In the genomic region with DNA sequence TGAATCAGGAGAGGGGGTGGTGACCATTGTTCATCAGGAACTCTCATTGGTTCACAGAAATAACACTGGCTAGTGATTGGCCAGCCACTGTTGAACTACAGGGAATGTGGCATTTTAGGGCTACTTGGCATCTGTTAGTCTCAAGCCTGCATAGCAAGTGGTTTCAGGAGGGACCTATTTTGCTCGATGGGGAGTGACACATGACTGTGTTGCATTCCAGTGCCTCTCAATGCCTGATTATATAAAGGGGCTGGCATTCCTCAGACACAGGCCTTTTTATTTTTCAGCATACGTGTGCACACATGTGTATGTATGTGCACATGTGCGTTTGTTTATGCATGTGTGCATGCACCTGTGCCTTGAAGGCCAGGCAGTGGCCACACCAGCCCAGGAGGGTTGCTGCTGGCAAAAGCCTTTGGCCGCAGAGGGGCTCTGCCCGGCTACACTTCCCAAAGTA, we compare ENCODE assay signal across 9 cellular contexts. TPM values are rescaled to one million over a fixed set of nuclear protein-coding genes. Genes with fewer than 3 reads are reported as not detected.
DNase-seq lines count a peak whose midpoint lies in the region; ATAC-seq, FAIRE-seq and TF ChIP-seq lines count a peak whose summit lies in the region.
"Had no signal": no experiment of that assay in that cellular context is flagged by ENCODE, and none has a peak within 500 bp of the region (broad histone marks: within the 10 kb centered on the region; RNA-seq: fewer than 3 reads in every experiment).

No MANE protein-coding gene starts in this region.

- peaks cover 26 to 75% of the 10 kb centered on the region in 2 experiments; a peak in 4 of 5 replicates for H3K27me3 ChIP-seq in K562 (ENCODE audit: control insufficient read depth in 2 of 2, insufficient read depth in 2 of 2, low read length in 2 of 2)

- FAIRE-seq in K562 (lab: Jason Lieb, UNC) = no peak

- H3K9me2 ChIP-seq in OCI-LY7 (ENCODE audit: insufficient read depth, low read length) = no peaks in the 10 kb centered on the region

- TF ChIP-seq EP300 in Ishikawa (IDR thresholded peaks at IDR 0.05; ENCODE audit: borderline replicate concordance) (no peak), K562 (IDR thresholded peaks at IDR 0.05; ENCODE audit: low read length) (no peak)

- no peak overlapping the region for H2AFZ ChIP-seq in K562 (ENCODE audit: low read depth, low read length)
- H2AFZ ChIP-seq in OCI-LY7 (ENCODE audit: low read length) = no peak overlapping the region

- POLR2A ChIA-PET in K562 (lab: Yijun Ruan, JAX) (no interaction called here), OCI-LY7 (lab: Charles Lee) (interaction anchor here (0.6 kb wide), 2 partner anchors 14 to 19 kb away, joined by 3 to 5 read pairs; no protein-coding TSS in a partner anchor)

- H3K4me2 ChIP-seq in K562 (ENCODE audit: insufficient read depth, low read length) = no peak overlapping the region
- H3K4me2 ChIP-seq in OCI-LY7 (ENCODE audit: low read length) = no peak overlapping the region

- H4K20me1 ChIP-seq in K562 (replicated peaks; ENCODE audit: control insufficient read depth, insufficient read depth, low read length) = no peaks in the 10 kb centered on the region
- 0 out of 2 replicates have a peak, but pooled peaks cover 5% of the 10 kb centered on the region for H4K20me1 ChIP-seq in OCI-LY7 (ENCODE audit: insufficient read depth, low read length)

- TF ChIP-seq RAD21 in Ishikawa (IDR thresholded peaks at IDR 0.05; ENCODE audit: low read depth) (no peak), K562 (CRISPR knock-in tag; conservative IDR thresholded peaks at IDR 0.05 in 1 of 2, IDR thresholded peaks at IDR 0.05 in 1 of 2) (no peak)

- H3K4me1 ChIP-seq in K562 (replicated peaks in 1 of 2; ENCODE audit: control insufficient read depth in 2 of 2, insufficient read depth in 2 of 2, low read length in 2 of 2) (peaks cover 0 to 5% of the 10 kb centered on the region in 2 experiments; a peak in 2 of 5 replicates), OCI-LY7 (ENCODE audit: insufficient read depth, low read length, poor library complexity, severe bottlenecking) (peaks cover 29% of the 10 kb centered on the region)

- TF ChIP-seq CTCF in K562 (IDR thresholded peaks at IDR 0.05 in 2 of 3, conservative IDR thresholded peaks at IDR 0.05 in 1 of 3; ENCODE audit: insufficient read depth in 2 of 3, low read depth in 1 of 3, low read length in 3 of 3) = no peak
- TF ChIP-seq CTCF in OCI-LY7 (conservative IDR thresholded peaks at IDR 0.05; ENCODE audit: low read length) = no peak

- WGBS in K562 (ENCODE audit: insufficient coverage, low coverage, missing lambda C conversion rate) = 0% methylated on average over 5 of the region's 5 CpGs

- no peak for TF ChIP-seq POLR2A in K562 (conservative IDR thresholded peaks at IDR 0.05)

- CTCF ChIA-PET in K562 (lab: Yijun Ruan, JAX; ENCODE audit: low intra/inter-chr PET ratio) (no interaction called here), OCI-LY7 (lab: Charles Lee; ENCODE audit: unreplicated experiment) (no interaction called here)

- no TSS peak for BruUV-seq in K562 (replicated peaks; lab: Mats Ljungman, UMichigan)
- no TSS peak for BruUV-seq in OCI-LY7 (replicated peaks; lab: Mats Ljungman, UMichigan)

- ATAC-seq in K562 = no peak
- no peak for ATAC-seq in HG02759 (IDR thresholded peaks at IDR 0.05; ENCODE audit: unreplicated experiment)

- DNase-seq in COLO829 (ENCODE audit: low spot score) = peak; percentile 71
- DNase-seq in K562 (ENCODE audit: extremely low read depth in 1 of 4, low spot score in 3 of 4) = peak in 1 of 4 experiments; percentile 27
- peak; percentile 86 for DNase-seq in myocyte (ENCODE audit: low read depth)
- DNase-seq in NAMALWA (ENCODE audit: low spot score) = no peak
- DNase-seq in SHP77 (lab: John Stamatoyannopoulos, UW) = no peak
- no peak for DNase-seq in OCI-LY7 (ENCODE audit: low spot score)

- intact Hi-C loops in K562 (cut with micrococcal nuclease) = no loop called here
- intact Hi-C loops in OCI-LY7 (cut with micrococcal nuclease; ENCODE audit: unreplicated experiment) = no loop called here

- H3K9ac ChIP-seq in K562 (ENCODE audit: insufficient read depth in 1 of 2, low read depth in 2 of 2, low read length in 2 of 2) = no peak overlapping the region

- in situ Hi-C loops in K562 (cut with MboI) = no loop called here

- H3K9me3 ChIP-seq in K562 (replicated peaks; ENCODE audit: control insufficient read depth, insufficient read depth, low read depth, low read length) = no peaks in the 10 kb centered on the region
- H3K9me3 ChIP-seq in OCI-LY7 (ENCODE audit: low read length) = no peaks in the 10 kb centered on the region

- H3K27ac ChIP-seq in K562 (ENCODE audit: extremely low read depth, low read depth, low read length) (no peak overlapping the region), OCI-LY7 (ENCODE audit: low read depth, low read length, poor library complexity, severe bottlenecking) (no peak overlapping the region)
- H3K27ac ChIP-seq: VCaP had no signal

- H3K4me3 ChIP-seq in K562 (no peak overlapping the region), OCI-LY7 (ENCODE audit: low read depth, low read length, poor library complexity, severe bottlenecking) (no peak overlapping the region)

- H3K79me2 ChIP-seq in K562 (ENCODE audit: control insufficient read depth, insufficient read depth, low read length) = no peaks in the 10 kb centered on the region
- H3K79me2 ChIP-seq in OCI-LY7 (ENCODE audit: insufficient read depth, low read depth, low read length) = peaks cover 6% of the 10 kb centered on the region; the same call in 1 of the 2 replicates

- H3K36me3 ChIP-seq in K562 (ENCODE audit: control insufficient read depth, insufficient read depth, low read length) = no peaks in the 10 kb centered on the region
- H3K36me3 ChIP-seq in OCI-LY7 (ENCODE audit: insufficient read depth, low read length) = peaks cover 4% of the 10 kb centered on the region; the same call in 1 of the 2 replicates

- H3K9me1 ChIP-seq in K562 (ENCODE audit: control insufficient read depth, insufficient read depth, low read length) = no peaks in the 10 kb centered on the region

TF ChIP-seq in Ishikawa, 13 proteins besides CTCF, POLR2A, EP300 and RAD21 (continues in another document):
- TF ChIP-seq FOXM1 (IDR thresholded peaks at IDR 0.05; ENCODE audit: borderline replicate concordance, low read depth) (peak; percentile 44; the same call in 1 of the 2 replicates), TEAD4 (IDR thresholded peaks at IDR 0.05) (peak; percentile 81), TAF1 (IDR thresholded peaks at IDR 0.05; ENCODE audit: low read depth) (no peak), YY1 (IDR thresholded peaks at IDR 0.05; ENCODE audit: low read depth) (no peak)
- TF ChIP-seq, protein P1, sequence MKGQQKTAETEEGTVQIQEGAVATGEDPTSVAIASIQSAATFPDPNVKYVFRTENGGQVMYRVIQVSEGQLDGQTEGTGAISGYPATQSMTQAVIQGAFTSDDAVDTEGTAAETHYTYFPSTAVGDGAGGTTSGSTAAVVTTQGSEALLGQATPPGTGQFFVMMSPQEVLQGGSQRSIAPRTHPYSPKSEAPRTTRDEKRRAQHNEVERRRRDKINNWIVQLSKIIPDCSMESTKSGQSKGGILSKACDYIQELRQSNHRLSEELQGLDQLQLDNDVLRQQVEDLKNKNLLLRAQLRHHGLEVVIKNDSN (IDR thresholded peaks at IDR 0.05) = peak; percentile 54; the same call in 1 of the 2 replicates
- TF ChIP-seq, protein P2, sequence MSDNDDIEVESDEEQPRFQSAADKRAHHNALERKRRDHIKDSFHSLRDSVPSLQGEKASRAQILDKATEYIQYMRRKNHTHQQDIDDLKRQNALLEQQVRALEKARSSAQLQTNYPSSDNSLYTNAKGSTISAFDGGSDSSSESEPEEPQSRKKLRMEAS (IDR thresholded peaks at IDR 0.05) = peak; percentile 33; the same call in 1 of the 2 replicates

TF ChIP-seq in K562, 482 proteins besides CTCF, POLR2A, EP300 and RAD21:
- no peak for TF ChIP-seq TRIM24 (IDR thresholded peaks at IDR 0.05)
- no peak for TF ChIP-seq ZNF77 (CRISPR knock-in tag; IDR thresholded peaks at IDR 0.05)
- no peak for TF ChIP-seq DPF2 (IDR thresholded peaks at IDR 0.05)
- TF ChIP-seq TSC22D4 (tag; IDR thresholded peaks at IDR 0.05) = no peak
- no peak for TF ChIP-seq TEAD1 (CRISPR knock-in tag; IDR thresholded peaks at IDR 0.05)
- no peak for TF ChIP-seq ZNF431 (CRISPR knock-in tag; IDR thresholded peaks at IDR 0.05)
- peak; percentile 24 for TF ChIP-seq NFYB (IDR thresholded peaks at IDR 0.05; ENCODE audit: extremely low read depth, insufficient read length)

RNA-seq across cellular contexts. Expression of a gene that starts 23.2 kb away (rescaled TPM):
- 0.18 and 0.56 TPM in 2 replicates for total RNA-seq in K562 (2011; cell fraction: chromatin; rRNA removed; ENCODE audit: low replicate concordance)
- total RNA-seq in K562 (2011; cell fraction: nucleolus; rRNA removed) = 0.13 and 0.50 TPM in 2 replicates
- total RNA-seq in K562 (2011; cell fraction: nucleoplasm; rRNA removed) = 0.22 and 0.23 TPM in 2 replicates
- total RNA-seq in K562 (2014; rRNA removed) (0.86 and 1.2 TPM in 2 replicates), K562 (2014; rRNA removed; fragmentation: Illumina TruSeq; extraction: Trizol) (0.22 and 0.29 TPM in 2 replicates), K562 (2015; rRNA removed; fragmentation: Illumina TruSeq; extraction: Trizol) (0.29 and 0.49 TPM in 2 replicates), K562 (2021) (0.76 and 1.3 TPM in 2 replicates), myocyte (0.86 and 0.88 TPM in 2 replicates), OCI-LY7 (2022) (22.9 and 28.1 TPM in 2 replicates)
- polyA plus RNA-seq in K562 (2011; rRNA removed) (0.09 and 0.13 TPM in 2 replicates), K562 (2014; fragmentation: Illumina TruSeq; extraction: Trizol) (0.44 and 0.56 TPM in 2 replicates), K562 (2014; fragmentation: Nextera tagmentation; extraction: Ambion mirVana) (under 1 TPM; 0.07 to 0.17 TPM), K562 (2014; rRNA removed) (0.52 and 0.67 TPM in 2 replicates)
- 0.18 and 0.24 TPM in 2 replicates for polyA plus RNA-seq in K562 (2011; cell fraction: cytosol; rRNA removed)
- polyA plus RNA-seq in K562 (2011; cell fraction: nucleus; rRNA removed) = 0.13 and 0.48 TPM in 2 replicates
- 0.83 and 2.0 TPM in 2 replicates for polyA plus RNA-seq in K562 (2012)
- polyA minus RNA-seq in K562 (2011; rRNA and poly(A)+ RNA removed) = 0.06 and 0.21 TPM in 2 replicates
- not detected in 2 replicates for polyA minus RNA-seq in K562 (2011; cell fraction: cytosol; rRNA and poly(A)+ RNA removed)
- 0.11 and 0.27 TPM in 2 replicates for polyA minus RNA-seq in K562 (2011; cell fraction: nucleus; rRNA and poly(A)+ RNA removed)
- polyA plus RNA-seq in myocyte (2012) = 0.13 TPM
- 20.6 and 22.1 TPM in 2 replicates for total RNA-seq in OCI-LY7 (2014; rRNA removed; shearing (Covaris generic))

Comparison
In these comparisons a context has a peak if more than half of its experiments do, and no peak if none do; other contexts are left out.
1. DNase-seq: peak in COLO829 (single experiment) and myocyte (single experiment); none in NAMALWA (single experiment), SHP77 (0 of 2) and OCI-LY7 (single experiment).
2. RNA of a gene that starts 23.2 kb away (total RNA-seq): 20.6 to 28.1 TPM in OCI-LY7; 0.13 to 1.3 TPM in K562 and 0.86 to 0.88 TPM in myocyte; every median in the first group is over 4 times any median in the second.